Comparison of ENCODE assay signal across 13 cellular contexts in genomic region chr17:32998893-32999240, GRCh38. TPM values are rescaled to one million over a fixed set of nuclear protein-coding genes. Genes with fewer than 3 reads are reported as not detected.
DNase-seq lines count a peak whose midpoint lies in the region; ATAC-seq, FAIRE-seq and TF ChIP-seq lines count a peak whose summit lies in the region.
"Had no signal": no experiment of that assay in that cellular context is flagged by ENCODE, and none has a peak within 500 bp of the region (broad histone marks: within the 10 kb centered on the region; RNA-seq: fewer than 3 reads in every experiment).

No MANE protein-coding gene starts in this region.

- CTCF ChIA-PET in A549 (lab: Yijun Ruan, JAX) (interaction anchor here (0.5 to 3.0 kb wide), 31 partner anchors 8 to 684 kb away, joined by 3 to 59 read pairs (median 4); partner anchors contain the start of gene ASIC2), HEK293 (lab: Yijun Ruan, JAX) (interaction anchor here (0.6 to 3.5 kb wide), 26 partner anchors 9 to 1352 kb away, joined by 3 to 19 read pairs (median 4); partner anchors contain the start of gene MYO1D)

- no peaks in the 10 kb centered on the region for H4K20me1 ChIP-seq in hepatocyte (ENCODE audit: insufficient read depth, poor library complexity, severe bottlenecking)

- peak overlapping the region; percentile 28 for H3K4me3 ChIP-seq in A549
- no peak overlapping the region for H3K4me3 ChIP-seq in HEK293 (ENCODE audit: low read depth, low read length)
- peak overlapping the region; percentile 60 for H3K4me3 ChIP-seq in adipocyte (ENCODE audit: low read length)
- H3K4me3 ChIP-seq in hepatocyte, result no peak overlapping the region
- H3K4me3 ChIP-seq: skin epidermis, tibial nerve had no signal

- TF ChIP-seq EP300 in A549 (IDR thresholded peaks at IDR 0.05), result no peak

- ATAC-seq in A549 (peak; percentile 67 to 70), esophagus mucosa (no peak)

- H3K27me3 ChIP-seq in adipocyte (replicated peaks; ENCODE audit: control insufficient read depth, insufficient read depth, low read length) (peaks cover 34% of the 10 kb centered on the region), hepatocyte (no peaks in the 10 kb centered on the region)
- H3K27me3 ChIP-seq: tibial nerve had no signal

- H3K36me3 ChIP-seq in HEK293 (ENCODE audit: control insufficient read depth in 2 of 2, insufficient read depth in 1 of 2, low read length in 2 of 2) (no peaks in the 10 kb centered on the region), adipocyte (ENCODE audit: control insufficient read depth, insufficient read depth, low read length, severe bottlenecking) (no peaks in the 10 kb centered on the region), hepatocyte (replicated peaks; ENCODE audit: insufficient read depth, low read depth) (no peaks in the 10 kb centered on the region)
- H3K36me3 ChIP-seq: tibial nerve had no signal

- no peaks in the 10 kb centered on the region for H3K79me2 ChIP-seq in hepatocyte

- H3K9me3 ChIP-seq in A549 (no peaks in the 10 kb centered on the region), HEK293 (ENCODE audit: control insufficient read depth, insufficient read depth, low read depth, low read length) (no peaks in the 10 kb centered on the region), adipocyte (ENCODE audit: control insufficient read depth, low read length) (no peaks in the 10 kb centered on the region), hepatocyte (ENCODE audit: low read depth) (no peaks in the 10 kb centered on the region)
- H3K9me3 ChIP-seq: tibial nerve had no signal

- H2AFZ ChIP-seq in hepatocyte, result no peak overlapping the region

- no peaks in the 10 kb centered on the region for H3K9me2 ChIP-seq in hepatocyte (replicated peaks; ENCODE audit: insufficient read depth)

- TF ChIP-seq RAD21 in A549 (conservative IDR thresholded peaks at IDR 0.05 in 1 of 2, IDR thresholded peaks at IDR 0.05 in 1 of 2), result no peak

- H3K4me2 ChIP-seq in A549 (peak overlapping the region; percentile 75), hepatocyte (peak overlapping the region; percentile 73)

- TF ChIP-seq CTCF in A549 (IDR thresholded peaks at IDR 0.05) (no peak), HEK293 (tag by site-specific recombination; IDR thresholded peaks at IDR 0.05) (no peak), hepatocyte (IDR thresholded peaks at IDR 0.05; ENCODE audit: poor library complexity) (no peak)

- FAIRE-seq in A549 (lab: Jason Lieb, UNC), result peak; percentile 39

- 3% methylated on average over 6 of the region's 7 CpGs for WGBS in A549 (ENCODE audit: missing lambda C conversion rate)
- 59% methylated on average over 7 of the region's 7 CpGs for WGBS in hepatocyte (ENCODE audit: low lambda C conversion rate, missing lambda C conversion rate)

- POLR2A ChIA-PET in A549 (lab: Yijun Ruan, JAX) (interaction anchor here (0.6 to 0.7 kb wide), 2 partner anchors 33 to 242 kb away, joined by 3 read pairs; no protein-coding TSS in a partner anchor), HEK293 (lab: Yijun Ruan, JAX) (no interaction called here)

- H3K4me1 ChIP-seq in A549 (peaks cover 8% of the 10 kb centered on the region; the same call in 2 of the 3 replicates), HEK293 (ENCODE audit: control insufficient read depth, insufficient read depth, low read length) (no peaks in the 10 kb centered on the region), adipocyte (ENCODE audit: control insufficient read depth, insufficient read depth, low read length) (peaks cover 11% of the 10 kb centered on the region), hepatocyte (ENCODE audit: insufficient read depth) (no peaks in the 10 kb centered on the region)

- H3K27ac ChIP-seq in A549 (peak overlapping the region; percentile 54 to 72; a peak in 5 of 6 replicates), HEK293 (ENCODE audit: extremely low read depth, low read depth, low read length) (no peak overlapping the region), hepatocyte (no peak overlapping the region)
- H3K27ac ChIP-seq: skin epidermis, tibial nerve had no signal

- no peak overlapping the region for H3K9ac ChIP-seq in adipocyte (ENCODE audit: low read length)

- no peak for TF ChIP-seq POLR2A in A549 (IDR thresholded peaks at IDR 0.05; ENCODE audit: low read length)

- DNase-seq in A549 (ENCODE audit: low read depth in 1 of 2, low spot score in 1 of 2) (peak in 1 of 2 experiments; percentile 44), adipocyte (ENCODE audit: low read depth) (peak; percentile 36), hepatocyte (ENCODE audit: low spot score) (no peak), GM19238 (ENCODE audit: insufficient read length, low spot score) (no peak), HuH-7.5 (ENCODE audit: low spot score) (no peak), NCI-H2081 treated with DMSO at 0.1 percent for 48 hours (lab: John Stamatoyannopoulos, UW) (no peak)

TF ChIP-seq in A549, 52 proteins besides CTCF, POLR2A, EP300 and RAD21 (continues in another document):
- TF ChIP-seq ZC3H11A (IDR thresholded peaks at IDR 0.05) (no peak), EHF (CRISPR knock-in tag; IDR thresholded peaks at IDR 0.05) (no peak), RNF2 (IDR thresholded peaks at IDR 0.05; ENCODE audit: borderline replicate concordance, low read depth) (no peak)
- TF ChIP-seq, protein P1, sequence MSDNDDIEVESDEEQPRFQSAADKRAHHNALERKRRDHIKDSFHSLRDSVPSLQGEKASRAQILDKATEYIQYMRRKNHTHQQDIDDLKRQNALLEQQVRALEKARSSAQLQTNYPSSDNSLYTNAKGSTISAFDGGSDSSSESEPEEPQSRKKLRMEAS (IDR thresholded peaks at IDR 0.05), result no peak
- TF ChIP-seq, protein P2, sequence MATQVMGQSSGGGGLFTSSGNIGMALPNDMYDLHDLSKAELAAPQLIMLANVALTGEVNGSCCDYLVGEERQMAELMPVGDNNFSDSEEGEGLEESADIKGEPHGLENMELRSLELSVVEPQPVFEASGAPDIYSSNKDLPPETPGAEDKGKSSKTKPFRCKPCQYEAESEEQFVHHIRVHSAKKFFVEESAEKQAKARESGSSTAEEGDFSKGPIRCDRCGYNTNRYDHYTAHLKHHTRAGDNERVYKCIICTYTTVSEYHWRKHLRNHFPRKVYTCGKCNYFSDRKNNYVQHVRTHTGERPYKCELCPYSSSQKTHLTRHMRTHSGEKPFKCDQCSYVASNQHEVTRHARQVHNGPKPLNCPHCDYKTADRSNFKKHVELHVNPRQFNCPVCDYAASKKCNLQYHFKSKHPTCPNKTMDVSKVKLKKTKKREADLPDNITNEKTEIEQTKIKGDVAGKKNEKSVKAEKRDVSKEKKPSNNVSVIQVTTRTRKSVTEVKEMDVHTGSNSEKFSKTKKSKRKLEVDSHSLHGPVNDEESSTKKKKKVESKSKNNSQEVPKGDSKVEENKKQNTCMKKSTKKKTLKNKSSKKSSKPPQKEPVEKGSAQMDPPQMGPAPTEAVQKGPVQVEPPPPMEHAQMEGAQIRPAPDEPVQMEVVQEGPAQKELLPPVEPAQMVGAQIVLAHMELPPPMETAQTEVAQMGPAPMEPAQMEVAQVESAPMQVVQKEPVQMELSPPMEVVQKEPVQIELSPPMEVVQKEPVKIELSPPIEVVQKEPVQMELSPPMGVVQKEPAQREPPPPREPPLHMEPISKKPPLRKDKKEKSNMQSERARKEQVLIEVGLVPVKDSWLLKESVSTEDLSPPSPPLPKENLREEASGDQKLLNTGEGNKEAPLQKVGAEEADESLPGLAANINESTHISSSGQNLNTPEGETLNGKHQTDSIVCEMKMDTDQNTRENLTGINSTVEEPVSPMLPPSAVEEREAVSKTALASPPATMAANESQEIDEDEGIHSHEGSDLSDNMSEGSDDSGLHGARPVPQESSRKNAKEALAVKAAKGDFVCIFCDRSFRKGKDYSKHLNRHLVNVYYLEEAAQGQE (IDR thresholded peaks at IDR 0.05), result no peak

TF ChIP-seq in HEK293, 187 proteins besides CTCF, POLR2A, EP300 and RAD21:
- TF ChIP-seq PRDM1 (tag by site-specific recombination; IDR thresholded peaks at IDR 0.05), result no peak
- 0 out of 2 replicates have a peak, but pooled peaks have one; percentile 6 for TF ChIP-seq ZIC2 (tag by site-specific recombination; IDR thresholded peaks at IDR 0.05)
- 0 out of 2 replicates have a peak, but pooled peaks have one; percentile 38 for TF ChIP-seq ZNF660 (tag by site-specific recombination; IDR thresholded peaks at IDR 0.05)
TF ChIP-seq in HEK293: peak in this region for 2.

RNA-seq across cellular contexts. Expression of gene SPACA3, which starts 7.2 kb away (rescaled TPM):
- not detected in 2 replicates for polyA plus RNA-seq in A549 (2011; rRNA removed)
- not detected in 2 replicates for polyA plus RNA-seq in A549 (2012; cell fraction: cytosol; rRNA removed)
- polyA plus RNA-seq in A549 (2012; cell fraction: nucleus; rRNA removed), result not detected in 2 replicates
- polyA plus RNA-seq in A549 (2017; fragmentation: RNase III; extraction: RNeasy Plus Mini Kit Qiagen cat#74134 plus additional on column Dnase treatment), result not detected in 3 replicates
- not detected in 2 replicates for polyA minus RNA-seq in A549 (2011; rRNA and poly(A)+ RNA removed)
- total RNA-seq in hepatocyte, result not detected in 2 replicates
- polyA plus RNA-seq in hepatocyte, result not detected in 2 replicates
- not detected for total RNA-seq in esophagus mucosa
- total RNA-seq: activated CD4-positive, alpha-beta memory T cell treated with anti-CD3 and anti-CD28 coated beads, Interleukin-2, amount 10 ng/mL, durations not matched to agents 7 days and 5 days; dermis blood vessel endothelial cell; naive thymus-derived CD4-positive, alpha-beta T cell; tibial nerve had no signal
- polyA plus RNA-seq: naive thymus-derived CD4-positive, alpha-beta T cell had no signal

Comparison
In these comparisons a context has a peak if more than half of its experiments do, and no peak if none do; other contexts are left out.
1. H3K27ac ChIP-seq: peak in A549 (2 of 2); none in HEK293 (single experiment) and hepatocyte (single experiment).
2. H3K4me3 ChIP-seq: peak in A549 (single experiment) and adipocyte (single experiment); none in HEK293 (single experiment) and hepatocyte (single experiment).